ENCODE assay signal across 13 cellular contexts in the genomic region with DNA sequence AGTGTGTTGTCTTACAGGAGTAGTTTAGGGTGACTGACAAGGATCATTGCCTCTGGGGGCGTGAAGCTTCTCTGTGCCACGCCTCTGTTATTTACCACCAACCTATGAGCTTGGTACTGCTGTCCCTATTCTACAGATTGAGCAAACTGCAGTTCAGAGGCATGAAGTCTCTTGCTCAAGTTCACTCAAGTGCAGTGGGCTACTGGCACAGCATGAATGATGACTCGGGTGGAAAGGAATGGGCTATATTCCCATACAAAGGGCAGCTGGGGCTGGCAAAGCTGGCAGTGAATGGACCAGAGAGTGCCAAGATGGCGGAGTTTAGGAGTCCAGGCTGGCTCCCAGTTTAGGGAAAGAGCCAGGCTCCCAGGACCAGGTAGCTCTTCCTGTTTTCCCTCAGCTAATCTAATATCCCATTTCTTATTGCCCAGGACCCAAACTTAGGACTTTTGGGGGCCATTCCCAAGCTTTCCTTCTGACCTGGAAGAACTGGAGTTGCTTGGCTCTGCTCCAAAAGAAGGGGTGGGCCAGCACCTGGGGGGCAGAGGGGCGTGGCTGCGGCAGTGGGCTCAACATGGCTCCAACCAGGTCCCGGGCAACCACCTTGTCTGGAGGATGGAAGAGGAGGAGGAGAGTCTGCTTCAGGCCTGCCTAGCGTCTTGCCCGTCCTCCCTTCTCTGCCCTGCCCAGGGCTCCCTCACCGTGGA. TPM values are rescaled to one million over a fixed set of nuclear protein-coding genes. Genes with fewer than 3 reads are reported as not detected.
DNase-seq lines count a peak whose midpoint lies in the region; ATAC-seq and TF ChIP-seq lines count a peak whose summit lies in the region.
"Had no signal": no experiment of that assay in that cellular context is flagged by ENCODE, and none has a peak within 500 bp of the region (broad histone marks: within the 10 kb centered on the region; RNA-seq: fewer than 3 reads in every experiment).

No MANE protein-coding gene starts in this region.

- TF ChIP-seq CTCF in PC-3 (conservative IDR thresholded peaks at IDR 0.05; ENCODE audit: low read depth, low read length) (no peak), endodermal cell (conservative IDR thresholded peaks at IDR 0.05) (no peak), psoas muscle (IDR thresholded peaks at IDR 0.05) (no peak)

- H3K9ac ChIP-seq in PC-3 (ENCODE audit: low read length), result no peak overlapping the region
- no peak overlapping the region for H3K9ac ChIP-seq in endodermal cell (ENCODE audit: extremely low read depth, low read length, poor library complexity, severe bottlenecking)

- BruUV-seq in PC-3 (replicated peaks; lab: Mats Ljungman, UMichigan), result no TSS peak

- H3K9me3 ChIP-seq in PC-3 (ENCODE audit: low read length) (no peaks in the 10 kb centered on the region), endodermal cell (ENCODE audit: control insufficient read depth, low read length) (no peaks in the 10 kb centered on the region), psoas muscle (no peaks in the 10 kb centered on the region)

- H3K4me1 Mint-ChIP-seq in endodermal cell, result peaks cover 9% of the 10 kb centered on the region

- H3K27me3 ChIP-seq in PC-3 (ENCODE audit: low read length) (no peaks in the 10 kb centered on the region), endodermal cell (ENCODE audit: control insufficient read depth, insufficient read depth, low read length, poor library complexity, severe bottlenecking) (no peaks in the 10 kb centered on the region), psoas muscle (ENCODE audit: insufficient read depth in 3 of 3, low read length in 2 of 3) (no peaks in the 10 kb centered on the region)

- H3K4me3 ChIP-seq in PC-3 (ENCODE audit: low read length) (no peak overlapping the region), endodermal cell (ENCODE audit: low read length) (no peak overlapping the region), psoas muscle (no peak overlapping the region)

- H3K4me3 Mint-ChIP-seq in endodermal cell, result no peak overlapping the region
- H3K4me3 Mint-ChIP-seq: H9 had no signal

- CTCF ChIA-PET in PC-3 (lab: Charles Lee), result no interaction called here

- POLR2A ChIA-PET in PC-3 (lab: Charles Lee; ENCODE audit: unreplicated experiment), result no interaction called here

- no peak overlapping the region for H3K4me2 ChIP-seq in PC-3 (ENCODE audit: low read length)

- H3K4me1 ChIP-seq in PC-3 (ENCODE audit: insufficient read depth, low read length) (no peaks in the 10 kb centered on the region), endodermal cell (ENCODE audit: control insufficient read depth, insufficient read depth, low read length) (no peaks in the 10 kb centered on the region), psoas muscle (no peaks in the 10 kb centered on the region)

- H3K27me3 Mint-ChIP-seq in endodermal cell (ENCODE audit: insufficient read depth), result no peaks in the 10 kb centered on the region

- H3K36me3 Mint-ChIP-seq in endodermal cell (ENCODE audit: low read depth), result peaks cover 49% of the 10 kb centered on the region

- no peaks in the 10 kb centered on the region for H3K9me3 Mint-ChIP-seq in endodermal cell
- H3K9me3 Mint-ChIP-seq: activated T-helper 2 cell treated with anti-CD3 and anti-CD28 coated beads, Interferon-gamma antibody, Interleukin-2, Interleukin-4, amounts not matched to agents 10 μg/mL and 5 μg/mL and 100 μg/mL, durations not matched to agents 14 hours and 24 hours and 36 hours; H9 had no signal

- intact Hi-C loops in PC-3 (cut with micrococcal nuclease) (no loop called here), psoas muscle (cut with DNase I) (no loop called here)

- peak; percentile 40 for DNase-seq in SIG-M5 treated with dmso at 0.1 percent for 504 hours (lab: John Stamatoyannopoulos, UW; ENCODE audit: unreplicated experiment)
- no peak for DNase-seq in SIG-M5 (lab: John Stamatoyannopoulos, UW)
- DNase-seq in PC-3, result peak; percentile 38
- no peak for DNase-seq in endodermal cell
- no peak for DNase-seq in psoas muscle
- DNase-seq in cerebellar nuclear complex (lab: John Stamatoyannopoulos, UW), result no peak
- no peak for DNase-seq in stimulated activated CD4-positive, alpha-beta T cell treated with anti-CD3 and anti-CD28 coated beads, Interleukin-4, amount 100 ng/mL, for 4 hours
- no peak for DNase-seq in NK-92 treated with Interleukin-12 subunit alpha and Interleukin-12 subunit beta, amount 100 ng/mL, for 24 hours (lab: John Stamatoyannopoulos, UW)
- DNase-seq: H9, NCI-H1694, NCI-H774 had no signal

- H3K27ac Mint-ChIP-seq in endodermal cell, result no peak overlapping the region
- H3K27ac Mint-ChIP-seq: activated T-helper 2 cell treated with anti-CD3 and anti-CD28 coated beads, Interferon-gamma antibody, Interleukin-2, Interleukin-4, amounts not matched to agents 10 μg/mL and 5 μg/mL and 100 μg/mL, durations not matched to agents 14 hours and 24 hours and 36 hours had no signal

- H2AFZ ChIP-seq in PC-3 (ENCODE audit: low read length), result no peak overlapping the region

- no peaks in the 10 kb centered on the region for H3K79me2 ChIP-seq in PC-3 (ENCODE audit: low read length)

- peaks cover 25% of the 10 kb centered on the region for H3K36me3 ChIP-seq in PC-3 (ENCODE audit: low read depth, low read length)
- peaks cover 51% of the 10 kb centered on the region for H3K36me3 ChIP-seq in endodermal cell (ENCODE audit: control insufficient read depth, insufficient read depth, low read length)
- H3K36me3 ChIP-seq in psoas muscle (ENCODE audit: insufficient read depth in 1 of 2, low read depth in 1 of 2), result peaks cover 7 to 45% of the 10 kb centered on the region in 2 donors

- no peaks in the 10 kb centered on the region for H3K9me2 ChIP-seq in PC-3 (replicated peaks; ENCODE audit: low read length)

- WGBS in endodermal cell (ENCODE audit: insufficient coverage in 1 of 2, insufficient read length in 1 of 2), 2 experiments, result 92 to 94% methylated on average over 3 to 10 of the region's 10 CpGs
- WGBS in psoas muscle, 3 donors, result 41 to 66% (median 61%) methylated on average over 10 of the region's 10 CpGs

- no peaks in the 10 kb centered on the region for H4K20me1 ChIP-seq in PC-3 (ENCODE audit: low read length)

- H3F3A ChIP-seq in PC-3 (ENCODE audit: low read length, unreplicated experiment), result no peaks in the 10 kb centered on the region

- peak; percentile 37; the same call in 1 of the 2 replicates for ATAC-seq in PC-3
- ATAC-seq in psoas muscle, result peak; percentile 48 to 68 (median 55)

- no peak overlapping the region for H3K27ac ChIP-seq in PC-3 (ENCODE audit: low read length)
- H3K27ac ChIP-seq in endodermal cell (ENCODE audit: low read depth, low read length), result peak overlapping the region; percentile 24
- no peak overlapping the region for H3K27ac ChIP-seq in psoas muscle

RNA-seq across cellular contexts. Expression of a gene that starts 12.9 kb away (rescaled TPM):
- total RNA-seq in PC-3 (2014; rRNA removed), result 58.6 and 67.8 TPM in 2 replicates
- total RNA-seq in endodermal cell, result 100 to 1,000 TPM in 1 of 2 donors, 10 to 100 TPM in 1; 76.7 to 118 TPM
- polyA plus RNA-seq in endodermal cell (2013, experiment 1 of 2), result 138 TPM
- 132 TPM for polyA plus RNA-seq in endodermal cell (2013, experiment 2 of 2)
- under 1 TPM; 0.58 to 0.98 (median 0.82) TPM for total RNA-seq in psoas muscle
- under 1 TPM; 0.43 to 0.87 (median 0.57) TPM for polyA plus RNA-seq in psoas muscle

RNA-seq across cellular contexts. Expression of a gene that starts 21.4 kb away (rescaled TPM):
- not detected in 2 replicates for total RNA-seq in PC-3 (2014; rRNA removed)
- total RNA-seq in endodermal cell, result 1 to 10 TPM; 1.3 to 1.4 TPM
- polyA plus RNA-seq in endodermal cell (2013, experiment 1 of 2), result 0.39 TPM
- polyA plus RNA-seq in endodermal cell (2013, experiment 2 of 2), result 0.37 TPM
- total RNA-seq in psoas muscle, result under 1 TPM in 1 of 4 donors, not detected in 3; 0.19 TPM
- under 1 TPM in 2 of 3 donors, not detected in 1; 0.03 to 0.08 TPM for polyA plus RNA-seq in psoas muscle
- total RNA-seq: activated T-helper 2 cell treated with anti-CD3 and anti-CD28 coated beads, Interferon-gamma antibody, Interleukin-2, Interleukin-4, amounts not matched to agents 10 μg/mL and 5 μg/mL and 100 μg/mL, durations not matched to agents 14 hours and 24 hours and 36 hours; mononuclear cell had no signal

RNA-seq across cellular contexts. Expression of a gene that starts 50.4 kb away (rescaled TPM):
- total RNA-seq in PC-3 (2014; rRNA removed) (19.7 and 29.1 TPM in 2 replicates), endodermal cell (10 to 100 TPM; 82.2 to 90.8 TPM), psoas muscle (10 to 100 TPM; 27.5 to 43.8 (median 31.6) TPM)
- polyA plus RNA-seq in endodermal cell (2013, experiment 1 of 2), result 61.9 TPM
- 65.7 TPM for polyA plus RNA-seq in endodermal cell (2013, experiment 2 of 2)
- 10 to 100 TPM; 17.1 to 47.4 (median 40.5) TPM for polyA plus RNA-seq in psoas muscle

RNA-seq across cellular contexts. Expression of a gene that starts 50.5 kb away (rescaled TPM):
- 4.9 and 7.0 TPM in 2 replicates for total RNA-seq in PC-3 (2014; rRNA removed)
- 10 to 100 TPM; 20.0 to 24.8 TPM for total RNA-seq in endodermal cell
- 19.4 TPM for polyA plus RNA-seq in endodermal cell (2013, experiment 1 of 2)
- 12.1 TPM for polyA plus RNA-seq in endodermal cell (2013, experiment 2 of 2)
- 1 to 10 TPM; 4.3 to 6.6 (median 5.4) TPM for total RNA-seq in psoas muscle
- polyA plus RNA-seq in psoas muscle, result 10 to 100 TPM in 1 of 3 donors, 1 to 10 TPM in 2; 5.2 to 10.6 (median 6.2) TPM

Comparison
In these comparisons a context has a peak if more than half of its experiments do, and no peak if none do; other contexts are left out.
1. DNase-seq: peak in SIG-M5 treated with dmso at 0.1 percent for 504 hours (single experiment) and PC-3 (single experiment); none in SIG-M5 (single experiment), endodermal cell (single experiment), psoas muscle (0 of 2), cerebellar nuclear complex (0 of 2), stimulated activated CD4-positive, alpha-beta T cell treated with anti-CD3 and anti-CD28 coated beads, Interleukin-4, amount 100 ng/mL, for 4 hours (0 of 2) and NK-92 treated with Interleukin-12 subunit alpha and Interleukin-12 subunit beta, amount 100 ng/mL, for 24 hours (single experiment).
2. RNA of a gene that starts 12.9 kb away (total RNA-seq): 76.7 to 118 TPM in endodermal cell and 58.6 to 67.8 TPM in PC-3; 0.58 to 0.98 TPM in psoas muscle; every median in the first group is over 10 times any median in the second.